Comparison of ENCODE assay signal across 3 cellular contexts in genomic region chr2:236399409-236399808, GRCh38.
"Had no signal": no experiment of that assay in that cellular context is flagged by ENCODE, and none has a peak within 500 bp of the region (broad histone marks: within the 10 kb centered on the region; RNA-seq: fewer than 3 reads in every experiment).

No MANE protein-coding gene starts in this region.

- DNase-seq: GDM1, GF-D8 had no signal

- H3K4me3 ChIP-seq: GM12878 had no signal
